In the genomic region with DNA sequence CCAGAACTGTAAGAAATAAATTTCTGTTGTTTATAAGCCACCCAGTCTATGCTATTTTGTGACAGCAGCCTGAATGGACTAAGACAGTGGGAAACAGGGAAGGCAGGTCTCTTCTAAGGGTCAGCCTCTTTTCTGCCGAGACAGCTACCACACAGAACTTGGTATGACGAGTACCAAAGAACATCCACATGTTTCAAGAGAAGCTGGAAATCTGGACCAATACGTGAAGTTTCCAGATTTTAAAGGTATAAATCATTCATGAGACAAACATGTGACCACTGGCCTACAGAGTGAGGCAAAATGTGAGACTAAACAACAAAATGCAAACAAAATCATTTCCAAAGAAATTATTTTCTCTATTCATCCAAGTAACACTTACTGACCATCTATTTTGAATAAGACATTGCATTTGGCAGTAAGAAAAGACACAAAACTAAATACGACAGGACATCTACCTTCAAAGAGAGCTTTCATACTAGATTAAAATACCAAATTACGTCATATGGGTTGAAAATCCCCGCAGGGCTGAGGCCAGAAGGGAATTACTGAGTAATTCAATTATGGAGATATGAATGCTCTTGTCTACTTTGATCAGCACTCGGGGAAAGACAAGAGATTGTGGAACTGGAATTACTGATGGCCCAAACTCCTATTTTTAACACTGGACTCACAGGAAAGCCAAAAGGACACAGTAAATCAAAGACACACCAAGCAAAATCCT, we compare ENCODE assay signal across 2 cellular contexts.
TF ChIP-seq lines count a peak whose summit lies in the region.

No MANE protein-coding gene starts in this region.

TF ChIP-seq in liver, 16 proteins besides CTCF, POLR2A, EP300 and RAD21:
- TF ChIP-seq HNF4G (IDR thresholded peaks at IDR 0.05), result no peak
- no peak for TF ChIP-seq SP1 (IDR thresholded peaks at IDR 0.05)
- TF ChIP-seq, protein P1, sequence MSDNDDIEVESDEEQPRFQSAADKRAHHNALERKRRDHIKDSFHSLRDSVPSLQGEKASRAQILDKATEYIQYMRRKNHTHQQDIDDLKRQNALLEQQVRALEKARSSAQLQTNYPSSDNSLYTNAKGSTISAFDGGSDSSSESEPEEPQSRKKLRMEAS (IDR thresholded peaks at IDR 0.05), result no peak
- TF ChIP-seq HNF4A (conservative IDR thresholded peaks at IDR 0.05), result no peak
- TF ChIP-seq TAF1 (conservative IDR thresholded peaks at IDR 0.05), result no peak
- no peak for TF ChIP-seq FOXA1 (IDR thresholded peaks at IDR 0.05)
- TF ChIP-seq, protein P2, sequence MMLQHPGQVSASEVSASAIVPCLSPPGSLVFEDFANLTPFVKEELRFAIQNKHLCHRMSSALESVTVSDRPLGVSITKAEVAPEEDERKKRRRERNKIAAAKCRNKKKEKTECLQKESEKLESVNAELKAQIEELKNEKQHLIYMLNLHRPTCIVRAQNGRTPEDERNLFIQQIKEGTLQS (IDR thresholded peaks at IDR 0.05), result no peak
- TF ChIP-seq, protein P3, sequence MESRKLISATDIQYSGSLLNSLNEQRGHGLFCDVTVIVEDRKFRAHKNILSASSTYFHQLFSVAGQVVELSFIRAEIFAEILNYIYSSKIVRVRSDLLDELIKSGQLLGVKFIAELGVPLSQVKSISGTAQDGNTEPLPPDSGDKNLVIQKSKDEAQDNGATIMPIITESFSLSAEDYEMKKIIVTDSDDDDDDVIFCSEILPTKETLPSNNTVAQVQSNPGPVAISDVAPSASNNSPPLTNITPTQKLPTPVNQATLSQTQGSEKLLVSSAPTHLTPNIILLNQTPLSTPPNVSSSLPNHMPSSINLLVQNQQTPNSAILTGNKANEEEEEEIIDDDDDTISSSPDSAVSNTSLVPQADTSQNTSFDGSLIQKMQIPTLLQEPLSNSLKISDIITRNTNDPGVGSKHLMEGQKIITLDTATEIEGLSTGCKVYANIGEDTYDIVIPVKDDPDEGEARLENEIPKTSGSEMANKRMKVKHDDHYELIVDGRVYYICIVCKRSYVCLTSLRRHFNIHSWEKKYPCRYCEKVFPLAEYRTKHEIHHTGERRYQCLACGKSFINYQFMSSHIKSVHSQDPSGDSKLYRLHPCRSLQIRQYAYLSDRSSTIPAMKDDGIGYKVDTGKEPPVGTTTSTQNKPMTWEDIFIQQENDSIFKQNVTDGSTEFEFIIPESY (IDR thresholded peaks at IDR 0.05), result no peak
- TF ChIP-seq, protein P4, sequence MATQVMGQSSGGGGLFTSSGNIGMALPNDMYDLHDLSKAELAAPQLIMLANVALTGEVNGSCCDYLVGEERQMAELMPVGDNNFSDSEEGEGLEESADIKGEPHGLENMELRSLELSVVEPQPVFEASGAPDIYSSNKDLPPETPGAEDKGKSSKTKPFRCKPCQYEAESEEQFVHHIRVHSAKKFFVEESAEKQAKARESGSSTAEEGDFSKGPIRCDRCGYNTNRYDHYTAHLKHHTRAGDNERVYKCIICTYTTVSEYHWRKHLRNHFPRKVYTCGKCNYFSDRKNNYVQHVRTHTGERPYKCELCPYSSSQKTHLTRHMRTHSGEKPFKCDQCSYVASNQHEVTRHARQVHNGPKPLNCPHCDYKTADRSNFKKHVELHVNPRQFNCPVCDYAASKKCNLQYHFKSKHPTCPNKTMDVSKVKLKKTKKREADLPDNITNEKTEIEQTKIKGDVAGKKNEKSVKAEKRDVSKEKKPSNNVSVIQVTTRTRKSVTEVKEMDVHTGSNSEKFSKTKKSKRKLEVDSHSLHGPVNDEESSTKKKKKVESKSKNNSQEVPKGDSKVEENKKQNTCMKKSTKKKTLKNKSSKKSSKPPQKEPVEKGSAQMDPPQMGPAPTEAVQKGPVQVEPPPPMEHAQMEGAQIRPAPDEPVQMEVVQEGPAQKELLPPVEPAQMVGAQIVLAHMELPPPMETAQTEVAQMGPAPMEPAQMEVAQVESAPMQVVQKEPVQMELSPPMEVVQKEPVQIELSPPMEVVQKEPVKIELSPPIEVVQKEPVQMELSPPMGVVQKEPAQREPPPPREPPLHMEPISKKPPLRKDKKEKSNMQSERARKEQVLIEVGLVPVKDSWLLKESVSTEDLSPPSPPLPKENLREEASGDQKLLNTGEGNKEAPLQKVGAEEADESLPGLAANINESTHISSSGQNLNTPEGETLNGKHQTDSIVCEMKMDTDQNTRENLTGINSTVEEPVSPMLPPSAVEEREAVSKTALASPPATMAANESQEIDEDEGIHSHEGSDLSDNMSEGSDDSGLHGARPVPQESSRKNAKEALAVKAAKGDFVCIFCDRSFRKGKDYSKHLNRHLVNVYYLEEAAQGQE (IDR thresholded peaks at IDR 0.05), result no peak
- TF ChIP-seq GABPA (IDR thresholded peaks at IDR 0.05 in 1 of 2, conservative IDR thresholded peaks at IDR 0.05 in 1 of 2), result no peak
- no peak for TF ChIP-seq JUND (IDR thresholded peaks at IDR 0.05)
- TF ChIP-seq FOXA2 (IDR thresholded peaks at IDR 0.05), result no peak
- no peak for TF ChIP-seq YY1 (IDR thresholded peaks at IDR 0.05)
- TF ChIP-seq NR2F2 (IDR thresholded peaks at IDR 0.05), result no peak
- no peak for TF ChIP-seq EGR1 (IDR thresholded peaks at IDR 0.05; ENCODE audit: low read depth in 2 of 2)
- TF ChIP-seq RXRA (IDR thresholded peaks at IDR 0.05), result no peak

TF ChIP-seq in HepG2, 621 proteins besides CTCF, POLR2A, EP300 and RAD21:
- TF ChIP-seq, protein P5, sequence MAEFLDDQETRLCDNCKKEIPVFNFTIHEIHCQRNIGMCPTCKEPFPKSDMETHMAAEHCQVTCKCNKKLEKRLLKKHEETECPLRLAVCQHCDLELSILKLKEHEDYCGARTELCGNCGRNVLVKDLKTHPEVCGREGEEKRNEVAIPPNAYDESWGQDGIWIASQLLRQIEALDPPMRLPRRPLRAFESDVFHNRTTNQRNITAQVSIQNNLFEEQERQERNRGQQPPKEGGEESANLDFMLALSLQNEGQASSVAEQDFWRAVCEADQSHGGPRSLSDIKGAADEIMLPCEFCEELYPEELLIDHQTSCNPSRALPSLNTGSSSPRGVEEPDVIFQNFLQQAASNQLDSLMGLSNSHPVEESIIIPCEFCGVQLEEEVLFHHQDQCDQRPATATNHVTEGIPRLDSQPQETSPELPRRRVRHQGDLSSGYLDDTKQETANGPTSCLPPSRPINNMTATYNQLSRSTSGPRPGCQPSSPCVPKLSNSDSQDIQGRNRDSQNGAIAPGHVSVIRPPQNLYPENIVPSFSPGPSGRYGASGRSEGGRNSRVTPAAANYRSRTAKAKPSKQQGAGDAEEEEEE (CRISPR knock-in tag; IDR thresholded peaks at IDR 0.05; ENCODE audit: borderline replicate concordance), result no peak
- TF ChIP-seq, protein P6, sequence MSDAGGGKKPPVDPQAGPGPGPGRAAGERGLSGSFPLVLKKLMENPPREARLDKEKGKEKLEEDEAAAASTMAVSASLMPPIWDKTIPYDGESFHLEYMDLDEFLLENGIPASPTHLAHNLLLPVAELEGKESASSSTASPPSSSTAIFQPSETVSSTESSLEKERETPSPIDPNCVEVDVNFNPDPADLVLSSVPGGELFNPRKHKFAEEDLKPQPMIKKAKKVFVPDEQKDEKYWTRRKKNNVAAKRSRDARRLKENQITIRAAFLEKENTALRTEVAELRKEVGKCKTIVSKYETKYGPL (CRISPR knock-in tag; IDR thresholded peaks at IDR 0.05), result no peak
- TF ChIP-seq MEF2D (CRISPR knock-in tag; IDR thresholded peaks at IDR 0.05) (no peak), ZNF263 (CRISPR knock-in tag; IDR thresholded peaks at IDR 0.05) (no peak), ZNF256 (CRISPR knock-in tag; conservative IDR thresholded peaks at IDR 0.05) (no peak), JUN (CRISPR knock-in tag; IDR thresholded peaks at IDR 0.05) (no peak), ELF3 (CRISPR knock-in tag; IDR thresholded peaks at IDR 0.05) (no peak), TARDBP (CRISPR knock-in tag; IDR thresholded peaks at IDR 0.05) (no peak), PAF1 (CRISPR knock-in tag; IDR thresholded peaks at IDR 0.05) (no peak), AHR (CRISPR knock-in tag; IDR thresholded peaks at IDR 0.05) (no peak), CBFB (CRISPR knock-in tag; IDR thresholded peaks at IDR 0.05) (no peak), PHF5A (CRISPR knock-in tag; IDR thresholded peaks at IDR 0.05; ENCODE audit: low read depth, unreplicated experiment) (no peak)
- TF ChIP-seq, protein P7, sequence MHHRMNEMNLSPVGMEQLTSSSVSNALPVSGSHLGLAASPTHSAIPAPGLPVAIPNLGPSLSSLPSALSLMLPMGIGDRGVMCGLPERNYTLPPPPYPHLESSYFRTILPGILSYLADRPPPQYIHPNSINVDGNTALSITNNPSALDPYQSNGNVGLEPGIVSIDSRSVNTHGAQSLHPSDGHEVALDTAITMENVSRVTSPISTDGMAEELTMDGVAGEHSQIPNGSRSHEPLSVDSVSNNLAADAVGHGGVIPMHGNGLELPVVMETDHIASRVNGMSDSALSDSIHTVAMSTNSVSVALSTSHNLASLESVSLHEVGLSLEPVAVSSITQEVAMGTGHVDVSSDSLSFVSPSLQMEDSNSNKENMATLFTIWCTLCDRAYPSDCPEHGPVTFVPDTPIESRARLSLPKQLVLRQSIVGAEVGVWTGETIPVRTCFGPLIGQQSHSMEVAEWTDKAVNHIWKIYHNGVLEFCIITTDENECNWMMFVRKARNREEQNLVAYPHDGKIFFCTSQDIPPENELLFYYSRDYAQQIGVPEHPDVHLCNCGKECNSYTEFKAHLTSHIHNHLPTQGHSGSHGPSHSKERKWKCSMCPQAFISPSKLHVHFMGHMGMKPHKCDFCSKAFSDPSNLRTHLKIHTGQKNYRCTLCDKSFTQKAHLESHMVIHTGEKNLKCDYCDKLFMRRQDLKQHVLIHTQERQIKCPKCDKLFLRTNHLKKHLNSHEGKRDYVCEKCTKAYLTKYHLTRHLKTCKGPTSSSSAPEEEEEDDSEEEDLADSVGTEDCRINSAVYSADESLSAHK (CRISPR knock-in tag; IDR thresholded peaks at IDR 0.05; ENCODE audit: borderline replicate concordance), result no peak
- TF ChIP-seq, protein P8, sequence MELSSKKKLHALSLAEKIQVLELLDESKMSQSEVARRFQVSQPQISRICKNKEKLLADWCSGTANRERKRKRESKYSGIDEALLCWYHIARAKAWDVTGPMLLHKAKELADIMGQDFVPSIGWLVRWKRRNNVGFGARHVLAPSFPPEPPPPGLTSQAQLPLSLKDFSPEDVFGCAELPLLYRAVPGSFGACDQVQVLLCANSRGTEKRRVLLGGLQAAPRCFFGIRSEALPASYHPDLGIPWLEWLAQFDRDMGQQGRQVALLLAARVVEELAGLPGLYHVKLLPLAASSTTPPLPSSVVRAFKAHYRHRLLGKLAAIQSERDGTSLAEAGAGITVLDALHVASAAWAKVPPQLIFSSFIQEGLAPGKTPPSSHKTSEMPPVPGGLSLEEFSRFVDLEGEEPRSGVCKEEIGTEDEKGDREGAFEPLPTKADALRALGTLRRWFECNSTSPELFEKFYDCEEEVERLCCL (CRISPR knock-in tag; IDR thresholded peaks at IDR 0.05; ENCODE audit: borderline replicate concordance), result no peak
- TF ChIP-seq, protein P9, sequence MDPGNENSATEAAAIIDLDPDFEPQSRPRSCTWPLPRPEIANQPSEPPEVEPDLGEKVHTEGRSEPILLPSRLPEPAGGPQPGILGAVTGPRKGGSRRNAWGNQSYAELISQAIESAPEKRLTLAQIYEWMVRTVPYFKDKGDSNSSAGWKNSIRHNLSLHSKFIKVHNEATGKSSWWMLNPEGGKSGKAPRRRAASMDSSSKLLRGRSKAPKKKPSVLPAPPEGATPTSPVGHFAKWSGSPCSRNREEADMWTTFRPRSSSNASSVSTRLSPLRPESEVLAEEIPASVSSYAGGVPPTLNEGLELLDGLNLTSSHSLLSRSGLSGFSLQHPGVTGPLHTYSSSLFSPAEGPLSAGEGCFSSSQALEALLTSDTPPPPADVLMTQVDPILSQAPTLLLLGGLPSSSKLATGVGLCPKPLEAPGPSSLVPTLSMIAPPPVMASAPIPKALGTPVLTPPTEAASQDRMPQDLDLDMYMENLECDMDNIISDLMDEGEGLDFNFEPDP (CRISPR knock-in tag; conservative IDR thresholded peaks at IDR 0.05), result no peak
